In genomic region chr12:62744551-62744950, GRCh38 we compare ENCODE assay signal across 13 cellular contexts.
DNase-seq lines count a peak whose midpoint lies in the region; ATAC-seq and TF ChIP-seq lines count a peak whose summit lies in the region.
"Had no signal": no experiment of that assay in that cellular context is flagged by ENCODE, and none has a peak within 500 bp of the region (broad histone marks: within the 10 kb centered on the region; RNA-seq: fewer than 3 reads in every experiment).

No MANE protein-coding gene starts in this region.

- H3K4me3 ChIP-seq in mucosa of descending colon (no peak overlapping the region), HAP-1 (no peak overlapping the region)
- H3K4me3 ChIP-seq: sigmoid colon had no signal

- H3K4me1 ChIP-seq in mucosa of descending colon (ENCODE audit: low read depth) = no peaks in the 10 kb centered on the region
- peaks cover 6% of the 10 kb centered on the region for H3K4me1 ChIP-seq in HAP-1
- H3K4me1 ChIP-seq: sigmoid colon had no signal

- ATAC-seq in HG03095 (IDR thresholded peaks at IDR 0.05; ENCODE audit: unreplicated experiment) (peak; percentile 75), mucosa of descending colon (peak; percentile 52), HG03460 (IDR thresholded peaks at IDR 0.05; ENCODE audit: unreplicated experiment) (no peak), HG02610 (IDR thresholded peaks at IDR 0.05; ENCODE audit: unreplicated experiment) (no peak)
- ATAC-seq: activated CD4-positive, CD25-positive, alpha-beta regulatory T cell treated with anti-CD3 and anti-CD28 coated beads, Interleukin-2, amount 50 U/mL, for 24 hours had no signal

- no peak for TF ChIP-seq CTCF in mucosa of descending colon (IDR thresholded peaks at IDR 0.05)

- DNase-seq in G401 (ENCODE audit: low spot score) (peak; percentile 43), UCSD-AML1 (lab: John Stamatoyannopoulos, UW; ENCODE audit: unreplicated experiment) (peak; percentile 61), mucosa of descending colon (no peak), OCI-M2 (lab: John Stamatoyannopoulos, UW; ENCODE audit: unreplicated experiment) (no peak), HAP-1 (ENCODE audit: low spot score in 2 of 2) (no peak)
- DNase-seq: activated naive CD8-positive, alpha-beta T cell treated with anti-CD3 and anti-CD28 coated beads for 36 hours; Caco-2; sigmoid colon; stimulated activated CD8-positive, alpha-beta memory T cell treated with anti-CD3 and anti-CD28 coated beads, Interleukin-4, amount 100 ng/mL, for 48 hours had no signal

- H3K36me3 ChIP-seq in mucosa of descending colon (ENCODE audit: low read depth) (no peaks in the 10 kb centered on the region), HAP-1 (replicated peaks) (no peaks in the 10 kb centered on the region)
- H3K36me3 ChIP-seq: sigmoid colon had no signal

- in situ Hi-C loops in G401 (cut with HindIII; ENCODE audit: low sequenced_read_pairs) (no loop called here), HAP-1 (cut with MboI; ENCODE audit: low sequenced_read_pairs) (no loop called here)

- intact Hi-C loops in mucosa of descending colon (cut with DNase I, micrococcal nuclease) = no loop called here

- no peaks in the 10 kb centered on the region for H3K27me3 ChIP-seq in HAP-1 (ENCODE audit: low read depth)
- H3K27me3 ChIP-seq: sigmoid colon had no signal

- H3K9me3 ChIP-seq in mucosa of descending colon (no peaks in the 10 kb centered on the region), HAP-1 (no peaks in the 10 kb centered on the region)
- H3K9me3 ChIP-seq: Caco-2, sigmoid colon had no signal

Comparison
In these comparisons a context has a peak if more than half of its experiments do, and no peak if none do; other contexts are left out.
1. DNase-seq: peak in G401 (single experiment) and UCSD-AML1 (single experiment); none in mucosa of descending colon (0 of 3), OCI-M2 (single experiment) and HAP-1 (0 of 2).
2. ATAC-seq: peak in HG03095 (single experiment) and mucosa of descending colon (single experiment); none in HG03460 (single experiment) and HG02610 (single experiment).